ENCODE assay signal across 8 cellular contexts in genomic region chr10:128035557-128035973, GRCh38.
DNase-seq lines count a peak whose midpoint lies in the region; ATAC-seq and TF ChIP-seq lines count a peak whose summit lies in the region.

No MANE protein-coding gene starts in this region.

- H3K4me3 ChIP-seq in AG04450 (ENCODE audit: low read depth, low read length): no peak overlapping the region
- H3K4me3 ChIP-seq in osteoblast (ENCODE audit: insufficient read depth, low read length): no peak overlapping the region

- no peak overlapping the region for H3K27ac ChIP-seq in AG04450 (ENCODE audit: low read depth, low read length)
- H3K27ac ChIP-seq in osteoblast (ENCODE audit: low read depth, low read length): no peak overlapping the region
- H3K27ac ChIP-seq in RWPE1: no peak overlapping the region; the same call in 1 of the 2 replicates

- H2AFZ ChIP-seq in osteoblast (ENCODE audit: low read length): no peak overlapping the region

- H3K27me3 ChIP-seq in AG04450 (ENCODE audit: control insufficient read depth, insufficient read depth, low read length): no peaks in the 10 kb centered on the region
- H3K27me3 ChIP-seq in osteoblast (ENCODE audit: insufficient read depth, low read length): no peaks in the 10 kb centered on the region

- peaks cover 6% of the 10 kb centered on the region for H3K4me1 ChIP-seq in osteoblast (ENCODE audit: insufficient read depth, low read length)

- H4K20me1 ChIP-seq in osteoblast (ENCODE audit: insufficient read depth, low read length): peaks cover 11% of the 10 kb centered on the region

- no peak for DNase-seq in AG04450 (ENCODE audit: low read depth, low spot score)
- peak; percentile 43 for DNase-seq in LHCN-M2 (ENCODE audit: low read depth)
- peak; percentile 88 for DNase-seq in activated CD8-positive, alpha-beta memory T cell treated with anti-CD3 and anti-CD28 coated beads for 24 hours
- DNase-seq in erythroblast (lab: John Stamatoyannopoulos, UW): peak; percentile 21 to 48
- DNase-seq in osteoblast (ENCODE audit: insufficient read length, low spot score, missing footprints): peak; percentile 87
- no peak for DNase-seq in NCI-H1694 treated with DMSO at 0.1 percent for 48 hours (lab: John Stamatoyannopoulos, UW)
- no peak for DNase-seq in RWPE1 (ENCODE audit: low spot score)

- CTCF ChIA-PET in AG04450 (lab: Charles Lee) (interaction anchor here (0.7 to 3.2 kb wide), 18 partner anchors 8 to 560 kb away, joined by 3 to 53 read pairs (median 4); no protein-coding TSS in a partner anchor), RWPE1 (lab: Yijun Ruan, JAX) (interaction anchor here (0.9 to 3.2 kb wide), 10 partner anchors 9 to 320 kb away, joined by 3 to 19 read pairs (median 4); no protein-coding TSS in a partner anchor)

- no peak for TF ChIP-seq POLR2A in erythroblast (IDR thresholded peaks at IDR 0.05; ENCODE audit: low read length)

- TF ChIP-seq CTCF in AG04450 (IDR thresholded peaks at IDR 0.05; ENCODE audit: low read depth, low read length) (peak; percentile 67), osteoblast (IDR thresholded peaks at IDR 0.05; ENCODE audit: extremely low read depth, low read depth, low read length) (peak; percentile 82), RWPE1 (conservative IDR thresholded peaks at IDR 0.05; ENCODE audit: low read depth) (no peak; the same call in 1 of the 2 replicates)

- no peaks in the 10 kb centered on the region for H3K79me2 ChIP-seq in osteoblast (ENCODE audit: insufficient read depth, low read length)

- H3K9me3 ChIP-seq in AG04450 (ENCODE audit: control insufficient read depth, insufficient read depth, low read length) (no peaks in the 10 kb centered on the region), osteoblast (ENCODE audit: low read depth, low read length) (no peaks in the 10 kb centered on the region)

- no peaks in the 10 kb centered on the region for H3K36me3 ChIP-seq in osteoblast (ENCODE audit: insufficient read depth, low read length)

- POLR2A ChIA-PET in AG04450 (lab: Yijun Ruan, JAX): no interaction called here
- POLR2A ChIA-PET in RWPE1 (lab: Yijun Ruan, JAX; ENCODE audit: low non-redundant PET): interaction anchor here (2.4 kb wide), 1 partner anchor 13 kb away, joined by 10 read pairs; no protein-coding TSS in a partner anchor

- H3K4me2 ChIP-seq in osteoblast (ENCODE audit: insufficient read depth, low read length): no peak overlapping the region

- ATAC-seq in GM19351 (IDR thresholded peaks at IDR 0.05; ENCODE audit: unreplicated experiment): peak; percentile 93

Comparison
In these comparisons a context has a peak if more than half of its experiments do, and no peak if none do; other contexts are left out.
1. DNase-seq: peak in LHCN-M2 (single experiment), activated CD8-positive, alpha-beta memory T cell treated with anti-CD3 and anti-CD28 coated beads for 24 hours (single experiment), erythroblast (2 of 2) and osteoblast (single experiment); none in AG04450 (single experiment), NCI-H1694 treated with DMSO at 0.1 percent for 48 hours (single experiment) and RWPE1 (single experiment).